ENCODE assay signal across 8 cellular contexts in genomic region chr1:92994105-92994712, GRCh38.
DNase-seq lines count a peak whose midpoint lies in the region; ATAC-seq and TF ChIP-seq lines count a peak whose summit lies in the region.

No MANE protein-coding gene starts in this region.

- peak; percentile 74 for TF ChIP-seq CTCF in brain microvascular endothelial cell (IDR thresholded peaks at IDR 0.05; ENCODE audit: low read depth, low read length, missing control alignments)

- H3K27me3 Mint-ChIP-seq in activated T-cell treated with anti-CD3 and anti-CD28 coated beads, Interleukin-2, amount 50 U/mL, for 24 hours = no peaks in the 10 kb centered on the region

- no peaks in the 10 kb centered on the region for H3K36me3 Mint-ChIP-seq in activated T-cell treated with anti-CD3 and anti-CD28 coated beads, Interleukin-2, amount 50 U/mL, for 24 hours (ENCODE audit: low read depth)

- no peak overlapping the region for H3K4me3 Mint-ChIP-seq in activated T-cell treated with anti-CD3 and anti-CD28 coated beads, Interleukin-2, amount 50 U/mL, for 24 hours

- no peaks in the 10 kb centered on the region for H3K9me3 Mint-ChIP-seq in activated T-cell treated with anti-CD3 and anti-CD28 coated beads, Interleukin-2, amount 50 U/mL, for 24 hours

- no peak overlapping the region for H3K27ac ChIP-seq in brain microvascular endothelial cell

- peak; percentile 91 for ATAC-seq in HG02759 (IDR thresholded peaks at IDR 0.05; ENCODE audit: unreplicated experiment)

- in situ Hi-C loops in brain microvascular endothelial cell (cut with HindIII; ENCODE audit: low pct_ligation_motif_present, low sequenced_read_pairs) = no loop called here

- H3K4me3 ChIP-seq in brain microvascular endothelial cell (ENCODE audit: low read depth, low read length) = no peak overlapping the region

- H3K36me3 ChIP-seq in brain microvascular endothelial cell (replicated peaks) = no peaks in the 10 kb centered on the region

- DNase-seq in activated T-cell treated with anti-CD3 and anti-CD28 coated beads for 1 hour (ENCODE audit: low read depth) (peak; percentile 56), NCI-H1694 treated with DMSO at 0.1 percent for 48 hours (lab: John Stamatoyannopoulos, UW) (peak; percentile 82), T-helper 2 cell (peak in 4 of 5 experiments; percentile 14 to 89 (median 60)), brain microvascular endothelial cell (peak; percentile 71), iPS-NIHi11 (ENCODE audit: low spot score) (peak; percentile 76)
- DNase-seq in activated T-cell treated with anti-CD3 and anti-CD28 coated beads, Interleukin-2, amount 50 U/mL, for 24 hours = no peak
- peak; percentile 78 for DNase-seq in stimulated activated CD4-positive, alpha-beta T cell treated with anti-CD3 and anti-CD28 coated beads, Interleukin-15, amount 100 ng/mL, for 24 hours

- no peak overlapping the region for H3K27ac Mint-ChIP-seq in activated T-cell treated with anti-CD3 and anti-CD28 coated beads, Interleukin-2, amount 50 U/mL, for 24 hours

- peaks cover 43% of the 10 kb centered on the region for H3K4me1 Mint-ChIP-seq in activated T-cell treated with anti-CD3 and anti-CD28 coated beads, Interleukin-2, amount 50 U/mL, for 24 hours (ENCODE audit: low read depth)

- H3K27me3 ChIP-seq in brain microvascular endothelial cell (replicated peaks) = no peaks in the 10 kb centered on the region
